In the genomic region with DNA sequence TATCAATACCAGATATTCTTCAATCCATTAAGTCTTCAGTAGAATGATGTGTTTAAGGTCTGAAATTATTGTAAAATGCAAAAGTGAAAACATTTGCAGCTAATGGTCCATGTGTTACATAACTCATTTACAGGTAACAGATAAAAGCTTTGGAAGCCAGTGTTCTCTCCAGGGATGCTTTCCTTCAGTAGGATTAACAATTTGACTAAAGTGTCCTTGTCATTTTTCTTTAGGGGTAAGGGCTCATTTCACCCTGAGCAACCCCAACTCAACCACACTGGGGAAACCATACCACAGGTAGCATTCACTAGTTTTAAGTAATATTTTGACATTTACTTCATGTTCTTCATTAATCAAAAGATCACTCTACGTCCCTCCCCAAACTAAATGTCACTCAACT, we compare ENCODE assay signal across 23 cellular contexts. TPM values are rescaled to one million over a fixed set of nuclear protein-coding genes. Genes with fewer than 3 reads are reported as not detected.
DNase-seq lines count a peak whose midpoint lies in the region; ATAC-seq, FAIRE-seq and TF ChIP-seq lines count a peak whose summit lies in the region.
"Had no signal": no experiment of that assay in that cellular context is flagged by ENCODE, and none has a peak within 500 bp of the region (broad histone marks: within the 10 kb centered on the region; RNA-seq: fewer than 3 reads in every experiment).

No MANE protein-coding gene starts in this region.

- H3K9me3 ChIP-seq in A549: no peaks in the 10 kb centered on the region
- H3K9me3 ChIP-seq in CD4-positive, alpha-beta T cell (ENCODE audit: control insufficient read depth, low read length): no peaks in the 10 kb centered on the region
- H3K9me3 ChIP-seq in small intestine (ENCODE audit: control insufficient read depth, low read depth): no peaks in the 10 kb centered on the region
- H3K9me3 ChIP-seq: gastroesophageal sphincter, thyroid gland had no signal

- H3K9me3 Mint-ChIP-seq in CD4-positive, alpha-beta T cell: no peaks in the 10 kb centered on the region
- peaks cover 8% of the 10 kb centered on the region for H3K9me3 Mint-ChIP-seq in glutamatergic neuron (ENCODE audit: unreplicated experiment)
- H3K9me3 Mint-ChIP-seq: activated B cell treated with CpG ODN at 0.5 μM for 24 hours had no signal

- TF ChIP-seq CTCF in A549 (IDR thresholded peaks at IDR 0.05): no peak
- no peak for TF ChIP-seq CTCF in CD4-positive, alpha-beta T cell (IDR thresholded peaks at IDR 0.05)
- no peak for TF ChIP-seq CTCF in glutamatergic neuron (IDR thresholded peaks at IDR 0.05; ENCODE audit: partially characterized antibody, unreplicated experiment)
- no peak for TF ChIP-seq CTCF in brain microvascular endothelial cell (IDR thresholded peaks at IDR 0.05; ENCODE audit: low read depth, low read length, missing control alignments)

- ATAC-seq in A549: no peak
- ATAC-seq in CD4-positive, alpha-beta T cell (ENCODE audit: poor library complexity): no peak
- no peak for ATAC-seq in SK-N-SH treated with all-trans-retinoic acid at 6 μM for 48 hours
- ATAC-seq: gastroesophageal sphincter, left cardiac atrium had no signal

- peaks cover 63% of the 10 kb centered on the region for H3K36me3 Mint-ChIP-seq in CD4-positive, alpha-beta T cell (ENCODE audit: low read depth)
- no peaks in the 10 kb centered on the region for H3K36me3 Mint-ChIP-seq in glutamatergic neuron (ENCODE audit: unreplicated experiment)

- TF ChIP-seq POLR2A in A549 (IDR thresholded peaks at IDR 0.05; ENCODE audit: low read length): no peak

- CTCF ChIA-PET in A549 (lab: Yijun Ruan, JAX): interaction anchor here (0.7 to 1.5 kb wide), 3 partner anchors 9 to 16 kb away, joined by 3 read pairs; no protein-coding TSS in a partner anchor
- CTCF ChIA-PET in CD4-positive, alpha-beta T cell (lab: Charles Lee): no interaction called here

- FAIRE-seq in A549 (lab: Jason Lieb, UNC) (no peak), small intestine (lab: Jason Lieb, UNC) (no peak)

- peaks cover 26% of the 10 kb centered on the region for H3K4me1 Mint-ChIP-seq in CD4-positive, alpha-beta T cell (ENCODE audit: low read depth)
- H3K4me1 Mint-ChIP-seq in glutamatergic neuron (ENCODE audit: low read depth, unreplicated experiment): peaks cover 25% of the 10 kb centered on the region

- in situ Hi-C loops in brain microvascular endothelial cell (cut with HindIII; ENCODE audit: low pct_ligation_motif_present, low sequenced_read_pairs): no loop called here

- no peaks in the 10 kb centered on the region for H3K27me3 ChIP-seq in CD4-positive, alpha-beta T cell (ENCODE audit: control insufficient read depth, insufficient read depth, low read length)
- H3K27me3 ChIP-seq in small intestine (ENCODE audit: control insufficient read depth in 2 of 2, insufficient read depth in 2 of 2, low read length in 2 of 2) (no peaks in the 10 kb centered on the region), brain microvascular endothelial cell (replicated peaks) (no peaks in the 10 kb centered on the region)
- H3K27me3 ChIP-seq: gastroesophageal sphincter, thyroid gland had no signal

- POLR2A ChIA-PET in A549 (lab: Yijun Ruan, JAX): interaction anchor here (1.1 kb wide), 1 partner anchor 13 kb away, joined by 3 read pairs; a partner anchor contains a TSS
- POLR2A ChIA-PET in CD4-positive, alpha-beta T cell (lab: Charles Lee): interaction anchor here (1.0 to 2.0 kb wide), 2 partner anchors 11 to 14 kb away, joined by 4 to 19 read pairs; a partner anchor contains a TSS

- H3K36me3 ChIP-seq in small intestine (ENCODE audit: control insufficient read depth in 2 of 2, insufficient read depth in 2 of 2, low read length in 2 of 2) (peaks cover 14 to 15% of the 10 kb centered on the region in 2 donors), brain microvascular endothelial cell (replicated peaks) (peaks cover 57% of the 10 kb centered on the region)

- no peak overlapping the region for H3K4me2 ChIP-seq in A549

- TF ChIP-seq RAD21 in A549 (conservative IDR thresholded peaks at IDR 0.05 in 1 of 2, IDR thresholded peaks at IDR 0.05 in 1 of 2): no peak

- no peaks in the 10 kb centered on the region for H3K27me3 Mint-ChIP-seq in CD4-positive, alpha-beta T cell
- H3K27me3 Mint-ChIP-seq in glutamatergic neuron (ENCODE audit: unreplicated experiment): peaks cover 2% of the 10 kb centered on the region
- H3K27me3 Mint-ChIP-seq: activated B cell treated with CpG ODN at 0.5 μM for 24 hours had no signal

- peak overlapping the region; percentile 31 for H3K27ac Mint-ChIP-seq in CD4-positive, alpha-beta T cell
- H3K27ac Mint-ChIP-seq in glutamatergic neuron (ENCODE audit: unreplicated experiment): peak overlapping the region; percentile 45

- no peak overlapping the region for H3K4me3 Mint-ChIP-seq in CD4-positive, alpha-beta T cell
- peak overlapping the region; percentile 35 for H3K4me3 Mint-ChIP-seq in glutamatergic neuron (ENCODE audit: unreplicated experiment)
- H3K4me3 Mint-ChIP-seq: activated B cell treated with CpG ODN at 0.5 μM for 24 hours had no signal

- intact Hi-C loops in CD4-positive, alpha-beta T cell (cut with DNase I, micrococcal nuclease): no loop called here

- H3K4me1 ChIP-seq in A549 (peaks cover 28% of the 10 kb centered on the region), small intestine (ENCODE audit: control insufficient read depth in 2 of 2, insufficient read depth in 1 of 2, low read depth in 1 of 2, low read length in 1 of 2) (peaks cover 0 to 2% of the 10 kb centered on the region in 2 donors)

- 98% methylated on average over 1 of the region's 1 CpG for WGBS in A549 (ENCODE audit: missing lambda C conversion rate)
- 75 to 78% (median 77%) methylated on average over 1 of the region's 1 CpG for WGBS in small intestine, 3 donors

- no peak for TF ChIP-seq EP300 in A549 (IDR thresholded peaks at IDR 0.05)

- H3K4me3 ChIP-seq in A549: no peak overlapping the region
- no peak overlapping the region for H3K4me3 ChIP-seq in small intestine (ENCODE audit: low read depth in 1 of 2, low read length in 2 of 2)
- H3K4me3 ChIP-seq in brain microvascular endothelial cell (ENCODE audit: low read depth, low read length): no peak overlapping the region
- H3K4me3 ChIP-seq: gastroesophageal sphincter, thyroid gland had no signal

- H3K27ac ChIP-seq in A549: no peak overlapping the region
- H3K27ac ChIP-seq in CD4-positive, alpha-beta T cell (ENCODE audit: low read depth, low read length): no peak overlapping the region
- H3K27ac ChIP-seq in small intestine (ENCODE audit: low read depth in 1 of 2, low read length in 1 of 2): no peak overlapping the region
- no peak overlapping the region for H3K27ac ChIP-seq in brain microvascular endothelial cell
- H3K27ac ChIP-seq: thyroid gland had no signal

- no peak for DNase-seq in A549 (ENCODE audit: low read depth in 1 of 2, low spot score in 1 of 2)
- DNase-seq in CD4-positive, alpha-beta T cell: no peak
- DNase-seq in glutamatergic neuron: no peak
- DNase-seq in SIG-M5 (lab: John Stamatoyannopoulos, UW): no peak
- no peak for DNase-seq in cerebellar nuclear complex (lab: John Stamatoyannopoulos, UW)
- DNase-seq in small intestine: no peak
- DNase-seq in brain microvascular endothelial cell: no peak
- DNase-seq: activated B cell treated with CpG ODN at 0.5 μM for 24 hours, activated gamma-delta T cell treated with Interleukin-2 at 50 U/mL for 16 hours, dermis blood vessel endothelial cell, DMS153, erythroblast, GOT3, KG1, left cardiac atrium, NCI-H1048, NCI-H2081 treated with DMSO at 0.1 percent for 48 hours, NCI-H510A treated with DMSO at 0.1 percent for 48 hours, SHP77, T-helper 2 cell, thyroid gland had no signal

TF ChIP-seq in A549, 52 proteins besides CTCF, POLR2A, EP300 and RAD21:
- TF ChIP-seq POLR2AphosphoS2 (conservative IDR thresholded peaks at IDR 0.05; ENCODE audit: low read length): 0 out of 2 replicates have a peak, but pooled peaks have one; percentile 81
- TF ChIP-seq HOXA7 (CRISPR knock-in tag; IDR thresholded peaks at IDR 0.05): 0 out of 2 replicates have a peak, but pooled peaks have one; percentile 43
- no peak for TF ChIP-seq PHF8 (IDR thresholded peaks at IDR 0.05; ENCODE audit: borderline replicate concordance, low read depth)
- TF ChIP-seq FOSB (CRISPR knock-in tag; IDR thresholded peaks at IDR 0.05): peak; percentile 64; the same call in 1 of the 2 replicates

TF ChIP-seq in SK-N-SH treated with all-trans-retinoic acid at 6 μM for 48 hours, 23 proteins besides CTCF, POLR2A, EP300 and RAD21 (continues in another document):
- TF ChIP-seq TOX (CRISPR knock-in tag; IDR thresholded peaks at IDR 0.05; ENCODE audit: borderline replicate concordance): no peak; the same call in 1 of the 2 replicates

RNA-seq across cellular contexts. Expression of a gene that starts 12.9 kb away (rescaled TPM):
- polyA plus RNA-seq in A549 (2011; rRNA removed) (603 and 699 TPM in 2 replicates), A549 (2017; fragmentation: RNase III; extraction: RNeasy Plus Mini Kit Qiagen cat#74134 plus additional on column Dnase treatment) (682 to 695 TPM (median 682 TPM) in 3 replicates), small intestine (100 to 1,000 TPM; 257 to 356 (median 269) TPM)
- 403 and 446 TPM in 2 replicates for polyA plus RNA-seq in A549 (2012; cell fraction: cytosol; rRNA removed)
- 468 and 521 TPM in 2 replicates for polyA plus RNA-seq in A549 (2012; cell fraction: nucleus; rRNA removed)
- 499 and 689 TPM in 2 replicates for polyA minus RNA-seq in A549 (2011; rRNA and poly(A)+ RNA removed)
- 100 to 1,000 TPM; 656 to 688 TPM for total RNA-seq in CD4-positive, alpha-beta T cell
- total RNA-seq in glutamatergic neuron (ENCODE audit: unreplicated experiment): 763 TPM

RNA-seq across cellular contexts. Expression of a gene that starts 13.5 kb away (rescaled TPM):
- 7.4 and 14.0 TPM in 2 replicates for polyA plus RNA-seq in A549 (2011; rRNA removed)
- 2.0 TPM in 2 replicates for polyA plus RNA-seq in A549 (2012; cell fraction: cytosol; rRNA removed)
- polyA plus RNA-seq in A549 (2012; cell fraction: nucleus; rRNA removed): 0.72 and 2.1 TPM in 2 replicates
- polyA plus RNA-seq in A549 (2017; fragmentation: RNase III; extraction: RNeasy Plus Mini Kit Qiagen cat#74134 plus additional on column Dnase treatment): 15.2 to 17.1 TPM (median 17.0 TPM) in 3 replicates
- polyA minus RNA-seq in A549 (2011; rRNA and poly(A)+ RNA removed): 4.7 and 5.9 TPM in 2 replicates
- total RNA-seq in CD4-positive, alpha-beta T cell: 1 to 10 TPM in 1 of 2 experiments, under 1 TPM in 1; 0.66 to 1.2 TPM
- 24.2 TPM for total RNA-seq in glutamatergic neuron (ENCODE audit: unreplicated experiment)
- polyA plus RNA-seq in small intestine: 1 to 10 TPM; 3.2 to 6.4 (median 5.4) TPM

RNA-seq across cellular contexts. Expression of a gene that starts 45.9 kb away (rescaled TPM):
- polyA plus RNA-seq in A549 (2011; rRNA removed) (4.1 and 6.0 TPM in 2 replicates), A549 (2017; fragmentation: RNase III; extraction: RNeasy Plus Mini Kit Qiagen cat#74134 plus additional on column Dnase treatment) (2.0 to 2.4 TPM (median 2.2 TPM) in 3 replicates), small intestine (1 to 10 TPM in 2 of 3 donors, under 1 TPM in 1; 0.27 to 1.6 (median 1.1) TPM)
- 0.35 and 0.42 TPM in 2 replicates for polyA plus RNA-seq in A549 (2012; cell fraction: cytosol; rRNA removed)
- 0.32 and 0.82 TPM in 2 replicates for polyA plus RNA-seq in A549 (2012; cell fraction: nucleus; rRNA removed)
- 2.1 and 4.0 TPM in 2 replicates for polyA minus RNA-seq in A549 (2011; rRNA and poly(A)+ RNA removed)
- 1 to 10 TPM; 3.6 to 5.1 TPM for total RNA-seq in CD4-positive, alpha-beta T cell
- 4.2 TPM for total RNA-seq in glutamatergic neuron (ENCODE audit: unreplicated experiment)

Comparison
In these comparisons a context has a peak if more than half of its experiments do, and no peak if none do; other contexts are left out.
1. RNA of a gene that starts 13.5 kb away (total RNA-seq): 24.2 TPM in glutamatergic neuron (single experiment); 0.66 to 1.2 TPM in CD4-positive, alpha-beta T cell; every median in the first group is over 10 times any median in the second.